In genomic region chr6:94511502-94512088, GRCh38 we compare ENCODE assay signal across 19 cellular contexts.
"Had no signal": no experiment of that assay in that cellular context is flagged by ENCODE, and none has a peak within 500 bp of the region (broad histone marks: within the 10 kb centered on the region; RNA-seq: fewer than 3 reads in every experiment).

No MANE protein-coding gene starts in this region.

- H3K4me1 Mint-ChIP-seq: activated CD4-positive, alpha-beta T cell treated with anti-CD3 and anti-CD28 coated beads, Interleukin-2, amount 10 ng/mL, durations not matched to agents 7 days and 5 days; activated naive CD8-positive, alpha-beta T cell treated with anti-CD3 and anti-CD28 coated beads, Interleukin-2, amount 10 ng/mL, durations not matched to agents 7 days and 5 days; brain; neural crest cell; stimulated activated effector memory CD8-positive, alpha-beta T cell treated with anti-CD3 and anti-CD28 coated beads, Interleukin-12 subunit alpha, Interleukin-12 subunit beta, amount 100 ng/mL, for 72 hours had no signal

- H3K27ac Mint-ChIP-seq: activated CD4-positive, alpha-beta T cell treated with anti-CD3 and anti-CD28 coated beads, Interleukin-2, amount 10 ng/mL, durations not matched to agents 7 days and 5 days; activated naive CD8-positive, alpha-beta T cell treated with anti-CD3 and anti-CD28 coated beads, Interleukin-2, amount 10 ng/mL, durations not matched to agents 7 days and 5 days; brain; stimulated activated effector memory CD8-positive, alpha-beta T cell treated with anti-CD3 and anti-CD28 coated beads, Interleukin-12 subunit alpha, Interleukin-12 subunit beta, amount 100 ng/mL, for 72 hours had no signal

- H3K27me3 Mint-ChIP-seq: activated CD4-positive, alpha-beta T cell treated with anti-CD3 and anti-CD28 coated beads, Interleukin-2, amount 10 ng/mL, durations not matched to agents 7 days and 5 days; activated naive CD8-positive, alpha-beta T cell treated with anti-CD3 and anti-CD28 coated beads, Interleukin-2, amount 10 ng/mL, durations not matched to agents 7 days and 5 days; brain had no signal

- DNase-seq: activated CD4-positive, alpha-beta T cell treated with anti-CD3 and anti-CD28 coated beads, Interleukin-2, amount 10 ng/mL, durations not matched to agents 7 days and 5 days; activated gamma-delta T cell; activated naive CD8-positive, alpha-beta T cell treated with anti-CD3 and anti-CD28 coated beads, Interleukin-2, amount 10 ng/mL, durations not matched to agents 7 days and 5 days; caudate nucleus; foreskin keratinocyte; hippocampal formation; psoas muscle; stimulated activated CD4-positive, alpha-beta T cell treated with anti-CD3 and anti-CD28 coated beads, Interleukin-4, amount 100 ng/mL, for 24 hours; T-helper 1 cell; T-helper 9 cell had no signal

- H3K4me1 ChIP-seq: foreskin keratinocyte, psoas muscle, right lobe of liver had no signal

- ATAC-seq: activated CD4-positive, CD25-positive, alpha-beta regulatory T cell treated with anti-CD3 and anti-CD28 coated beads, Interleukin-2, amount 50 U/mL, for 24 hours; foreskin keratinocyte; left lobe of liver; psoas muscle; right lobe of liver; stimulated activated effector memory CD8-positive, alpha-beta T cell treated with anti-CD3 and anti-CD28 coated beads, Interleukin-12 subunit alpha, Interleukin-12 subunit beta, amount 100 ng/mL, for 72 hours had no signal

- H3K36me3 ChIP-seq: right lobe of liver, thoracic aorta had no signal

- H3K9me3 ChIP-seq: right lobe of liver, thoracic aorta had no signal

- H3K27me3 ChIP-seq: dorsolateral prefrontal cortex, foreskin keratinocyte, right lobe of liver had no signal

- H3K36me3 Mint-ChIP-seq: activated naive CD8-positive, alpha-beta T cell treated with anti-CD3 and anti-CD28 coated beads, Interleukin-2, amount 10 ng/mL, durations not matched to agents 7 days and 5 days; brain; stimulated activated effector memory CD8-positive, alpha-beta T cell treated with anti-CD3 and anti-CD28 coated beads, Interleukin-12 subunit alpha, Interleukin-12 subunit beta, amount 100 ng/mL, for 72 hours had no signal

- H3K4me3 Mint-ChIP-seq: activated CD4-positive, alpha-beta T cell treated with anti-CD3 and anti-CD28 coated beads, Interleukin-2, amount 10 ng/mL, durations not matched to agents 7 days and 5 days; activated naive CD8-positive, alpha-beta T cell treated with anti-CD3 and anti-CD28 coated beads, Interleukin-2, amount 10 ng/mL, durations not matched to agents 7 days and 5 days; brain; neural crest cell; stimulated activated effector memory CD8-positive, alpha-beta T cell treated with anti-CD3 and anti-CD28 coated beads, Interleukin-12 subunit alpha, Interleukin-12 subunit beta, amount 100 ng/mL, for 72 hours had no signal

- H3K4me3 ChIP-seq: dorsolateral prefrontal cortex, psoas muscle, right lobe of liver, smooth muscle cell, thoracic aorta had no signal

- H3K27ac ChIP-seq: dorsolateral prefrontal cortex, foreskin keratinocyte, psoas muscle, right lobe of liver, thoracic aorta had no signal
